Comparison of ENCODE assay signal across 9 cellular contexts in the genomic region with DNA sequence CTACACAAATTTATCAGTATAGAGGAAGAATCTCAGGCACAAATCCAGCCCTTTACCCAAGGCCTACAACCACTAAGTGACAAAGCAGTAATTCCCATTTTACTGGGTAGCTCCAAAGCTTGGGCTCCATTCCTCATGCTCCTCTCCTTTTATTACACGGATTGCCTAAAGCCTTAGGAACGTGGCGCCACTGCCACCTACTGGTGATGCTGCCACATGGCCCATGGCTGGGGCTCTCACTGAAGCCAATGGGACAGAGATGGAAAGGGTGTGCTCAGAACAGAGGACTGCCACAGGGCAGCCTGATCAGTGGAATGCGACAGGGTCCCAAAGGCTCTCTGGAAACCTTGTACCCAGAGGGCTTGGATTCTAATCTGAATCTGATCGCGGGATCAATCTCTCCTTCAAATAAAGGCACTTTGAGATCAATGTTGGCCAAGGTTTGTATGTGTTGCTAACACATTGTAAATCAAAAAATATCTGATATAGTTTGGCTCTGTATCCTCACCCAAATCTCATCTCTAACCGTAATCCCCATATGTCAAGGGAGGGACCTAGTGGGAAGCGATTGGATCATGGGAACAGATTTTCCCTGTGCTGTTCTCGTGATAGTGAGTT. TPM values are rescaled to one million over a fixed set of nuclear protein-coding genes. Genes with fewer than 3 reads are reported as not detected.
DNase-seq lines count a peak whose midpoint lies in the region; ATAC-seq and TF ChIP-seq lines count a peak whose summit lies in the region.
"Had no signal": no experiment of that assay in that cellular context is flagged by ENCODE, and none has a peak within 500 bp of the region (broad histone marks: within the 10 kb centered on the region; RNA-seq: fewer than 3 reads in every experiment).

No MANE protein-coding gene starts in this region.

- H3K9me3 Mint-ChIP-seq in CD4-positive, CD25-positive, alpha-beta regulatory T cell, result peaks cover 0 to 3% (median 0%) of the 10 kb centered on the region in 7 donors
- H3K9me3 Mint-ChIP-seq in neural progenitor cell, result no peaks in the 10 kb centered on the region
- H3K9me3 Mint-ChIP-seq: IgD-negative memory B cell had no signal

- 24 to 31% (median 28%) methylated on average over 9 of the region's 9 CpGs for WGBS in stomach, 5 donors

- H3K27me3 ChIP-seq in CD4-positive, CD25-positive, alpha-beta regulatory T cell (ENCODE audit: control insufficient read depth, insufficient read depth, low read length), result no peaks in the 10 kb centered on the region
- no peaks in the 10 kb centered on the region for H3K27me3 ChIP-seq in KMS-11 (ENCODE audit: insufficient read depth, low read depth)
- H3K27me3 ChIP-seq in neural progenitor cell, result no peaks in the 10 kb centered on the region
- peaks cover 0 to 38% (median 0%) of the 10 kb centered on the region in 3 donors for H3K27me3 ChIP-seq in stomach

- intact Hi-C loops in stomach (cut with DNase I; ENCODE audit: low total_unique reads), result loop anchor here (5.0 kb wide), 1 partner anchor 217 kb away; no protein-coding TSS in a partner anchor

- H2AFZ ChIP-seq in KMS-11 (ENCODE audit: low read depth) (no peak overlapping the region), neural progenitor cell (replicated peaks) (peak overlapping the region; percentile 31)

- peak overlapping the region in 1 of 3 donors; percentile 47 for H3K27ac Mint-ChIP-seq in CD4-positive, CD25-positive, alpha-beta regulatory T cell
- no peak overlapping the region for H3K27ac Mint-ChIP-seq in neural progenitor cell
- H3K27ac Mint-ChIP-seq: IgD-negative memory B cell had no signal

- no peaks in the 10 kb centered on the region for H3K4me1 ChIP-seq in CD4-positive, CD25-positive, alpha-beta regulatory T cell (ENCODE audit: control insufficient read depth, insufficient read depth, low read length, poor library complexity, severe bottlenecking)
- no peaks in the 10 kb centered on the region for H3K4me1 ChIP-seq in KMS-11 (ENCODE audit: low read depth, poor library complexity, severe bottlenecking)
- peaks cover 19% of the 10 kb centered on the region for H3K4me1 ChIP-seq in neural progenitor cell
- H3K4me1 ChIP-seq in stomach, result no peaks in the 10 kb centered on the region

- TF ChIP-seq CTCF in KMS-11 (conservative IDR thresholded peaks at IDR 0.05; ENCODE audit: low read depth, low read length), result peak; percentile 86
- TF ChIP-seq CTCF in fibroblast of pulmonary artery (IDR thresholded peaks at IDR 0.05; ENCODE audit: low read length, missing control alignments), result peak; percentile 100
- peak; percentile 99 for TF ChIP-seq CTCF in neural progenitor cell (IDR thresholded peaks at IDR 0.05)
- peak in 5 of 7 experiments; percentile 89 to 95 (median 91) for TF ChIP-seq CTCF in stomach (IDR thresholded peaks at IDR 0.05)

- no peak overlapping the region for H3K27ac ChIP-seq in CD4-positive, CD25-positive, alpha-beta regulatory T cell (ENCODE audit: insufficient read depth, low read length, poor library complexity, severe bottlenecking)
- H3K27ac ChIP-seq in KMS-11, result no peak overlapping the region
- no peak overlapping the region for H3K27ac ChIP-seq in neural progenitor cell
- no peak overlapping the region for H3K27ac ChIP-seq in stomach

- TF ChIP-seq POLR2A in stomach (IDR thresholded peaks at IDR 0.05), result no peak

- H3K4me1 Mint-ChIP-seq in CD4-positive, CD25-positive, alpha-beta regulatory T cell, result peaks cover 0 to 11% (median 1%) of the 10 kb centered on the region in 4 donors
- H3K4me1 Mint-ChIP-seq in neural progenitor cell, result peaks cover 9% of the 10 kb centered on the region

- no peaks in the 10 kb centered on the region for H3K36me3 Mint-ChIP-seq in CD4-positive, CD25-positive, alpha-beta regulatory T cell
- H3K36me3 Mint-ChIP-seq in neural progenitor cell, result no peaks in the 10 kb centered on the region

- H3K9ac ChIP-seq in KMS-11 (no peak overlapping the region), neural progenitor cell (no peak overlapping the region)

- H4K20me1 ChIP-seq in KMS-11 (ENCODE audit: insufficient read depth), result no peaks in the 10 kb centered on the region
- H4K20me1 ChIP-seq in neural progenitor cell (ENCODE audit: low read depth), result no peaks in the 10 kb centered on the region

- H3K4me3 Mint-ChIP-seq in CD4-positive, CD25-positive, alpha-beta regulatory T cell, result no peak overlapping the region
- no peak overlapping the region for H3K4me3 Mint-ChIP-seq in neural progenitor cell
- H3K4me3 Mint-ChIP-seq: IgD-negative memory B cell had no signal

- no peaks in the 10 kb centered on the region for H3F3A ChIP-seq in neural progenitor cell (ENCODE audit: low read depth)

- no peaks in the 10 kb centered on the region for H3K27me3 Mint-ChIP-seq in CD4-positive, CD25-positive, alpha-beta regulatory T cell
- H3K27me3 Mint-ChIP-seq in neural progenitor cell (ENCODE audit: insufficient read depth, low read depth), result peaks cover 6% of the 10 kb centered on the region

- H3K79me2 ChIP-seq in KMS-11 (ENCODE audit: insufficient read depth, low read depth) (no peaks in the 10 kb centered on the region), neural progenitor cell (ENCODE audit: low read depth) (no peaks in the 10 kb centered on the region)

- no peak for TF ChIP-seq EP300 in stomach (IDR thresholded peaks at IDR 0.05)

- DNase-seq in CD4-positive, CD25-positive, alpha-beta regulatory T cell, result peak; percentile 57 to 68 (median 57)
- DNase-seq in RPMI8226 (peak; percentile 84), activated T-helper 1 cell treated with Interleukin-2 at 50 U/mL for 16 hours (ENCODE audit: low read depth) (peak; percentile 58), fibroblast of pulmonary artery (ENCODE audit: low read depth) (peak; percentile 83), neural progenitor cell (ENCODE audit: low spot score) (peak; percentile 93), stomach (peak; percentile 88)

- H3K4me3 ChIP-seq in CD4-positive, CD25-positive, alpha-beta regulatory T cell (ENCODE audit: low read depth, low read length), result no peak overlapping the region
- H3K4me3 ChIP-seq in KMS-11 (IDR thresholded peaks at IDR 0.05; ENCODE audit: insufficient read depth, low read depth, low read length) (no peak overlapping the region), fibroblast of pulmonary artery (replicated peaks; ENCODE audit: low read depth, low read length) (no peak overlapping the region), neural progenitor cell (no peak overlapping the region), stomach (no peak overlapping the region)

- H3K4me2 ChIP-seq in KMS-11 (no peak overlapping the region), neural progenitor cell (no peak overlapping the region)

- no peaks in the 10 kb centered on the region for H3K36me3 ChIP-seq in CD4-positive, CD25-positive, alpha-beta regulatory T cell (ENCODE audit: control insufficient read depth, insufficient read depth, low read length)
- no peaks in the 10 kb centered on the region for H3K36me3 ChIP-seq in KMS-11 (ENCODE audit: insufficient read depth)
- H3K36me3 ChIP-seq in neural progenitor cell, result no peaks in the 10 kb centered on the region
- H3K36me3 ChIP-seq in stomach, result no peaks in the 10 kb centered on the region

- peak; percentile 79 to 83 for ATAC-seq in CD4-positive, CD25-positive, alpha-beta regulatory T cell (ENCODE audit: low read depth in 2 of 2)
- ATAC-seq in GM19467 (IDR thresholded peaks at IDR 0.05; ENCODE audit: unreplicated experiment), result peak; percentile 83

- no peaks in the 10 kb centered on the region for H3K9me3 ChIP-seq in CD4-positive, CD25-positive, alpha-beta regulatory T cell (ENCODE audit: control insufficient read depth in 2 of 2, low read length in 2 of 2)
- H3K9me3 ChIP-seq in neural progenitor cell (ENCODE audit: low read depth) (no peaks in the 10 kb centered on the region), stomach (no peaks in the 10 kb centered on the region)

RNA-seq across cellular contexts. Expression of a gene that starts 33.5 kb away (rescaled TPM):
- not detected for total RNA-seq in CD4-positive, CD25-positive, alpha-beta regulatory T cell
- not detected for polyA plus RNA-seq in CD4-positive, CD25-positive, alpha-beta regulatory T cell
- not detected in 2 replicates for total RNA-seq in neural progenitor cell (ENCODE audit: low replicate concordance)
- total RNA-seq in stomach, result not detected
- polyA plus RNA-seq in stomach, result not detected
- polyA plus RNA-seq: IgD-negative memory B cell had no signal

RNA-seq across cellular contexts. Expression of a gene that starts 58.5 kb away (rescaled TPM):
- total RNA-seq in CD4-positive, CD25-positive, alpha-beta regulatory T cell, result 31.2 TPM
- polyA plus RNA-seq in CD4-positive, CD25-positive, alpha-beta regulatory T cell, result 10 to 100 TPM in 1 of 4 donors, 1 to 10 TPM in 3; 5.0 to 10.7 (median 8.1) TPM
- total RNA-seq in neural progenitor cell (ENCODE audit: low replicate concordance), result 1.4 and 2.9 TPM in 2 replicates
- 100 to 1,000 TPM in 1 of 5 donors, 10 to 100 TPM in 3, 1 to 10 TPM in 1; 9.5 to 170 (median 14.0) TPM for total RNA-seq in stomach
- 10 to 100 TPM in 1 of 3 donors, 1 to 10 TPM in 2; 2.2 to 10.0 (median 3.1) TPM for polyA plus RNA-seq in stomach
